In genomic region chr5:59593608-59594007, GRCh38 we compare ENCODE assay signal across 15 cellular contexts.
"Had no signal": no experiment of that assay in that cellular context is flagged by ENCODE, and none has a peak within 500 bp of the region (broad histone marks: within the 10 kb centered on the region; RNA-seq: fewer than 3 reads in every experiment).

No MANE protein-coding gene starts in this region.

- DNase-seq: activated CD4-positive, alpha-beta memory T cell treated with anti-CD3 and anti-CD28 coated beads for 36 hours; activated CD4-positive, CD25-positive, alpha-beta regulatory T cell treated with anti-CD3 and anti-CD28 coated beads, Interleukin-2, amount 50 U/mL, for 72 hours; activated naive CD4-positive, alpha-beta T cell; activated T-cell treated with anti-CD3 and anti-CD28 coated beads, Interleukin-2, amount 50 U/mL, for 72 hours; aorta; cortex of kidney; effector memory CD4-positive, alpha-beta T cell; left ventricle myocardium superior; sigmoid colon; stimulated activated CD4-positive, alpha-beta T cell treated with anti-CD3 and anti-CD28 coated beads, Interleukin-12 subunit alpha, Interleukin-12 subunit beta, amount 100 ng/mL, for 4 hours; stimulated activated naive CD4-positive, alpha-beta T cell treated with Interleukin-2 at 50 U/mL for 16 hours; T-helper 2 cell had no signal

- H3K36me3 Mint-ChIP-seq: activated CD4-positive, alpha-beta memory T cell treated with anti-CD3 and anti-CD28 coated beads for 36 hours had no signal

- H3K27ac Mint-ChIP-seq: activated CD4-positive, alpha-beta memory T cell treated with anti-CD3 and anti-CD28 coated beads for 36 hours; activated T-cell treated with anti-CD3 and anti-CD28 coated beads, Interleukin-2, amount 50 U/mL, for 72 hours; type B pancreatic cell had no signal

- H3K27me3 Mint-ChIP-seq: activated CD4-positive, alpha-beta memory T cell treated with anti-CD3 and anti-CD28 coated beads for 36 hours; type B pancreatic cell had no signal

- H3K4me3 Mint-ChIP-seq: activated CD4-positive, alpha-beta memory T cell treated with anti-CD3 and anti-CD28 coated beads for 36 hours; activated T-cell treated with anti-CD3 and anti-CD28 coated beads, Interleukin-2, amount 50 U/mL, for 72 hours; type B pancreatic cell had no signal

- H3K27ac ChIP-seq: cardiac muscle cell, gastroesophageal sphincter, sigmoid colon had no signal

- H3K9me3 Mint-ChIP-seq: activated CD4-positive, alpha-beta memory T cell treated with anti-CD3 and anti-CD28 coated beads for 36 hours; activated T-cell treated with anti-CD3 and anti-CD28 coated beads, Interleukin-2, amount 50 U/mL, for 72 hours; type B pancreatic cell had no signal

- H3K9me3 ChIP-seq: gastroesophageal sphincter, sigmoid colon had no signal

- H3K27me3 ChIP-seq: cardiac muscle cell, gastroesophageal sphincter, sigmoid colon had no signal

- H3K4me3 ChIP-seq: cardiac muscle cell, gastroesophageal sphincter, sigmoid colon had no signal

- H3K36me3 ChIP-seq: cardiac muscle cell, gastroesophageal sphincter, sigmoid colon had no signal

- ATAC-seq: activated T-cell treated with anti-CD3 and anti-CD28 coated beads, Interleukin-2, amount 50 U/mL, for 72 hours; gastroesophageal sphincter; left ventricle myocardium superior had no signal
